ENCODE assay signal across 17 cellular contexts in genomic region chr2:221133941-221134340, GRCh38.
"Had no signal": no experiment of that assay in that cellular context is flagged by ENCODE, and none has a peak within 500 bp of the region (broad histone marks: within the 10 kb centered on the region; RNA-seq: fewer than 3 reads in every experiment).

No MANE protein-coding gene starts in this region.

- H3K36me3 ChIP-seq: breast epithelium, gastrocnemius medialis, tibial artery had no signal

- H3K27me3 ChIP-seq: breast epithelium, gastrocnemius medialis, tibial artery had no signal

- H3K9me3 ChIP-seq: breast epithelium, gastrocnemius medialis, tibial artery had no signal

- H3K4me3 ChIP-seq: breast epithelium, coronary artery, gastrocnemius medialis, tibial artery had no signal

- H3K4me3 Mint-ChIP-seq: activated CD8-positive, alpha-beta T cell treated with anti-CD3 and anti-CD28 coated beads for 36 hours; activated naive CD4-positive, alpha-beta T cell treated with anti-CD3 and anti-CD28 coated beads for 36 hours; memory B cell; neural crest cell had no signal

- H3K27me3 Mint-ChIP-seq: memory B cell had no signal

- H3K9me3 Mint-ChIP-seq: activated CD8-positive, alpha-beta T cell treated with anti-CD3 and anti-CD28 coated beads for 36 hours; activated naive CD4-positive, alpha-beta T cell treated with anti-CD3 and anti-CD28 coated beads for 36 hours; activated T-helper 2 cell treated with anti-CD3 and anti-CD28 coated beads, Interferon-gamma antibody, Interleukin-2, Interleukin-4, amounts not matched to agents 10 μg/mL and 5 μg/mL and 100 μg/mL, durations not matched to agents 14 hours and 24 hours and 36 hours; neural crest cell had no signal

- DNase-seq: activated CD4-positive, alpha-beta T cell treated with anti-CD3 and anti-CD28 coated beads for 48 hours; activated CD4-positive, CD25-positive, alpha-beta regulatory T cell; activated CD8-positive, alpha-beta T cell treated with anti-CD3 and anti-CD28 coated beads for 36 hours; activated naive CD4-positive, alpha-beta T cell treated with anti-CD3 and anti-CD28 coated beads for 36 hours; activated T-cell treated with anti-CD3 and anti-CD28 coated beads, Interleukin-2, amount 50 U/mL, for 1 hour; gastrocnemius medialis; head of caudate nucleus; left ventricle myocardium superior; retina; stimulated activated naive CD8-positive, alpha-beta T cell treated with anti-CD3 and anti-CD28 coated beads, Interleukin-15, Interleukin-2, amounts not matched to agents 100 U/mL and 50 U/mL, for 24 hours; substantia nigra; tibial artery had no signal

- H3K4me1 ChIP-seq: breast epithelium, tibial artery had no signal

- H3K27ac Mint-ChIP-seq: activated CD8-positive, alpha-beta T cell treated with anti-CD3 and anti-CD28 coated beads for 36 hours; activated naive CD4-positive, alpha-beta T cell treated with anti-CD3 and anti-CD28 coated beads for 36 hours; activated T-helper 2 cell treated with anti-CD3 and anti-CD28 coated beads, Interferon-gamma antibody, Interleukin-2, Interleukin-4, amounts not matched to agents 10 μg/mL and 5 μg/mL and 100 μg/mL, durations not matched to agents 14 hours and 24 hours and 36 hours; memory B cell had no signal

- H3K27ac ChIP-seq: breast epithelium, coronary artery, gastrocnemius medialis, tibial artery had no signal
